ENCODE assay signal across 1 cellular context in genomic region chr4:129144755-129145206, GRCh38.
TF ChIP-seq lines count a peak whose summit lies in the region.

No MANE protein-coding gene starts in this region.

TF ChIP-seq in K562, 482 proteins besides CTCF, POLR2A, EP300 and RAD21 (continued from another document and continues in another):
- no peak for TF ChIP-seq MLLT1 (IDR thresholded peaks at IDR 0.05)
- no peak for TF ChIP-seq MTA1 (IDR thresholded peaks at IDR 0.05; ENCODE audit: borderline replicate concordance)
- TF ChIP-seq TBL1XR1 (IDR thresholded peaks at IDR 0.05; ENCODE audit: low read length in 2 of 2): no peak
- no peak for TF ChIP-seq DNMT1 (IDR thresholded peaks at IDR 0.05)
- no peak for TF ChIP-seq ZNF124 (CRISPR knock-in tag; IDR thresholded peaks at IDR 0.05)
- TF ChIP-seq ATF3 (IDR thresholded peaks at IDR 0.05): no peak
- no peak for TF ChIP-seq ATF3 (CRISPR knock-in tag; conservative IDR thresholded peaks at IDR 0.05)
- TF ChIP-seq FOXO4 (CRISPR knock-in tag; IDR thresholded peaks at IDR 0.05): no peak
- no peak for TF ChIP-seq ZNF830 (CRISPR knock-in tag; IDR thresholded peaks at IDR 0.05)
- TF ChIP-seq TCF7 (IDR thresholded peaks at IDR 0.05; ENCODE audit: borderline replicate concordance): no peak
- TF ChIP-seq ZNF518B (CRISPR knock-in tag; IDR thresholded peaks at IDR 0.05): no peak
- TF ChIP-seq CBX3 (IDR thresholded peaks at IDR 0.05; ENCODE audit: borderline replicate concordance in 1 of 2, low read length in 2 of 2): no peak
- no peak for TF ChIP-seq ZMIZ1 (IDR thresholded peaks at IDR 0.05; ENCODE audit: low read depth in 2 of 2, low read length in 2 of 2)
- TF ChIP-seq SMC3 (conservative IDR thresholded peaks at IDR 0.05; ENCODE audit: insufficient read depth, low read depth, low read length): no peak
- no peak for TF ChIP-seq ZSCAN29 (IDR thresholded peaks at IDR 0.05)
- TF ChIP-seq ZNF589 (CRISPR knock-in tag; IDR thresholded peaks at IDR 0.05; ENCODE audit: low read depth): no peak
- no peak for TF ChIP-seq NELFE (IDR thresholded peaks at IDR 0.05; ENCODE audit: insufficient read depth, insufficient read length)
- TF ChIP-seq MAFG (tag; conservative IDR thresholded peaks at IDR 0.05): no peak
- no peak for TF ChIP-seq ILF3 (IDR thresholded peaks at IDR 0.05; ENCODE audit: borderline replicate concordance)
- TF ChIP-seq POLR2H (tag; IDR thresholded peaks at IDR 0.05; ENCODE audit: low read depth): no peak
- no peak for TF ChIP-seq NR2F6 (CRISPR knock-in tag; IDR thresholded peaks at IDR 0.05)
- TF ChIP-seq SP1 (CRISPR knock-in tag; IDR thresholded peaks at IDR 0.05): no peak
- TF ChIP-seq, protein P1, sequence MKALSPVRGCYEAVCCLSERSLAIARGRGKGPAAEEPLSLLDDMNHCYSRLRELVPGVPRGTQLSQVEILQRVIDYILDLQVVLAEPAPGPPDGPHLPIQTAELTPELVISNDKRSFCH (CRISPR knock-in tag; IDR thresholded peaks at IDR 0.05): no peak
- TF ChIP-seq, protein P1 (tag; IDR thresholded peaks at IDR 0.05): no peak
- TF ChIP-seq, protein P2, sequence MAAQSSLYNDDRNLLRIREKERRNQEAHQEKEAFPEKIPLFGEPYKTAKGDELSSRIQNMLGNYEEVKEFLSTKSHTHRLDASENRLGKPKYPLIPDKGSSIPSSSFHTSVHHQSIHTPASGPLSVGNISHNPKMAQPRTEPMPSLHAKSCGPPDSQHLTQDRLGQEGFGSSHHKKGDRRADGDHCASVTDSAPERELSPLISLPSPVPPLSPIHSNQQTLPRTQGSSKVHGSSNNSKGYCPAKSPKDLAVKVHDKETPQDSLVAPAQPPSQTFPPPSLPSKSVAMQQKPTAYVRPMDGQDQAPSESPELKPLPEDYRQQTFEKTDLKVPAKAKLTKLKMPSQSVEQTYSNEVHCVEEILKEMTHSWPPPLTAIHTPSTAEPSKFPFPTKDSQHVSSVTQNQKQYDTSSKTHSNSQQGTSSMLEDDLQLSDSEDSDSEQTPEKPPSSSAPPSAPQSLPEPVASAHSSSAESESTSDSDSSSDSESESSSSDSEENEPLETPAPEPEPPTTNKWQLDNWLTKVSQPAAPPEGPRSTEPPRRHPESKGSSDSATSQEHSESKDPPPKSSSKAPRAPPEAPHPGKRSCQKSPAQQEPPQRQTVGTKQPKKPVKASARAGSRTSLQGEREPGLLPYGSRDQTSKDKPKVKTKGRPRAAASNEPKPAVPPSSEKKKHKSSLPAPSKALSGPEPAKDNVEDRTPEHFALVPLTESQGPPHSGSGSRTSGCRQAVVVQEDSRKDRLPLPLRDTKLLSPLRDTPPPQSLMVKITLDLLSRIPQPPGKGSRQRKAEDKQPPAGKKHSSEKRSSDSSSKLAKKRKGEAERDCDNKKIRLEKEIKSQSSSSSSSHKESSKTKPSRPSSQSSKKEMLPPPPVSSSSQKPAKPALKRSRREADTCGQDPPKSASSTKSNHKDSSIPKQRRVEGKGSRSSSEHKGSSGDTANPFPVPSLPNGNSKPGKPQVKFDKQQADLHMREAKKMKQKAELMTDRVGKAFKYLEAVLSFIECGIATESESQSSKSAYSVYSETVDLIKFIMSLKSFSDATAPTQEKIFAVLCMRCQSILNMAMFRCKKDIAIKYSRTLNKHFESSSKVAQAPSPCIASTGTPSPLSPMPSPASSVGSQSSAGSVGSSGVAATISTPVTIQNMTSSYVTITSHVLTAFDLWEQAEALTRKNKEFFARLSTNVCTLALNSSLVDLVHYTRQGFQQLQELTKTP (IDR thresholded peaks at IDR 0.05; ENCODE audit: low read depth in 1 of 2, partially characterized antibody in 2 of 2): no peak
- TF ChIP-seq WHSC1 (IDR thresholded peaks at IDR 0.05; ENCODE audit: low read length): no peak
- TF ChIP-seq, protein P3, sequence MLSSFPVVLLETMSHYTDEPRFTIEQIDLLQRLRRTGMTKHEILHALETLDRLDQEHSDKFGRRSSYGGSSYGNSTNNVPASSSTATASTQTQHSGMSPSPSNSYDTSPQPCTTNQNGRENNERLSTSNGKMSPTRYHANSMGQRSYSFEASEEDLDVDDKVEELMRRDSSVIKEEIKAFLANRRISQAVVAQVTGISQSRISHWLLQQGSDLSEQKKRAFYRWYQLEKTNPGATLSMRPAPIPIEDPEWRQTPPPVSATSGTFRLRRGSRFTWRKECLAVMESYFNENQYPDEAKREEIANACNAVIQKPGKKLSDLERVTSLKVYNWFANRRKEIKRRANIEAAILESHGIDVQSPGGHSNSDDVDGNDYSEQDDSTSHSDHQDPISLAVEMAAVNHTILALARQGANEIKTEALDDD (IDR thresholded peaks at IDR 0.05): no peak
- TF ChIP-seq NRF1 (conservative IDR thresholded peaks at IDR 0.05 in 1 of 2, IDR thresholded peaks at IDR 0.05 in 1 of 2): peak in 1 of 2 experiments; percentile 11; a peak in 1 of 4 replicates
- TF ChIP-seq HSF4 (CRISPR knock-in tag; IDR thresholded peaks at IDR 0.05; ENCODE audit: borderline replicate concordance): no peak
- TF ChIP-seq, protein P4, sequence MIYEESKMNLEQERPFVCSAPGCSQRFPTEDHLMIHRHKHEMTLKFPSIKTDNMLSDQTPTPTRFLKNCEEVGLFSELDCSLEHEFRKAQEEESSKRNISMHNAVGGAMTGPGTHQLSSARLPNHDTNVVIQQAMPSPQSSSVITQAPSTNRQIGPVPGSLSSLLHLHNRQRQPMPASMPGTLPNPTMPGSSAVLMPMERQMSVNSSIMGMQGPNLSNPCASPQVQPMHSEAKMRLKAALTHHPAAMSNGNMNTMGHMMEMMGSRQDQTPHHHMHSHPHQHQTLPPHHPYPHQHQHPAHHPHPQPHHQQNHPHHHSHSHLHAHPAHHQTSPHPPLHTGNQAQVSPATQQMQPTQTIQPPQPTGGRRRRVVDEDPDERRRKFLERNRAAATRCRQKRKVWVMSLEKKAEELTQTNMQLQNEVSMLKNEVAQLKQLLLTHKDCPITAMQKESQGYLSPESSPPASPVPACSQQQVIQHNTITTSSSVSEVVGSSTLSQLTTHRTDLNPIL (CRISPR knock-in tag; IDR thresholded peaks at IDR 0.05): no peak
- TF ChIP-seq IRF9 (tag; IDR thresholded peaks at IDR 0.05): no peak
- TF ChIP-seq EGR1 (conservative IDR thresholded peaks at IDR 0.05): no peak
- no peak for TF ChIP-seq HMGN3 (IDR thresholded peaks at IDR 0.05; ENCODE audit: borderline replicate concordance, extremely low read depth, insufficient read length, low read depth, low read length)
- TF ChIP-seq ATF4 (CRISPR knock-in tag; IDR thresholded peaks at IDR 0.05): no peak
- TF ChIP-seq ZNF282 (CRISPR knock-in tag; IDR thresholded peaks at IDR 0.05): no peak
- TF ChIP-seq TARDBP (IDR thresholded peaks at IDR 0.05): no peak
- no peak for TF ChIP-seq ZBTB49 (CRISPR knock-in tag; IDR thresholded peaks at IDR 0.05; ENCODE audit: borderline replicate concordance)
